ENCODE assay signal across 1 cellular context in genomic region chr2:197498937-197499593, GRCh38.
TF ChIP-seq lines count a peak whose summit lies in the region.

No MANE protein-coding gene starts in this region.

TF ChIP-seq in K562, 482 proteins besides CTCF, POLR2A, EP300 and RAD21 (continued from another document):
- peak; percentile 59 for TF ChIP-seq CCNT2 (IDR thresholded peaks at IDR 0.05; ENCODE audit: borderline replicate concordance, extremely low read depth, insufficient read length, low read depth, low read length)
- peak; percentile 96 for TF ChIP-seq HNRNPLL (IDR thresholded peaks at IDR 0.05; ENCODE audit: low read depth, low read length, poor library complexity, severe bottlenecking)
- peak; percentile 22; the same call in 1 of the 2 replicates for TF ChIP-seq USF1 (CRISPR knock-in tag; IDR thresholded peaks at IDR 0.05)
